1 cellular context compared by ENCODE assay signal in the genomic region with DNA sequence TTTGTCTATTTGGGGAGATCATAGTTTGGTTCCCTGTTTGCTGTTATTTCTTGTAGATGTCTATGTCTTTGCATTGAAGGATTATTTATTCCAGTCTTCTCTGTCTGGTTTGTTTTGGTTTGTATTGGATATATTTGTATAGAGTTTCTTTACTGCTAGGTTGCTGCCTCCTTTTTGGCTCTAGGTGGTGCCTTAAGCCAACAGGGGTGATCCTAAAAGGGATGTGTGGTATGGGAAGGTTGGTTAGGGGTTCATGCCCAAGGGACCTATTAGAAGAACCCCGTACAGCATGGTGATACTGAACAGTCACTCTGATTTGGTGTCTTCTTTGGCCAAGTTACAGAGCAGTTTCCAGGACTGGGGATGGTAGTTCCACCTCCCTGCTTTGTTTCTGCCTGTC.
TF ChIP-seq lines count a peak whose summit lies in the region.

No MANE protein-coding gene starts in this region.

TF ChIP-seq in WTC11, 78 proteins besides CTCF, POLR2A, EP300 and RAD21 (continued from another document):
- TF ChIP-seq, protein P1, sequence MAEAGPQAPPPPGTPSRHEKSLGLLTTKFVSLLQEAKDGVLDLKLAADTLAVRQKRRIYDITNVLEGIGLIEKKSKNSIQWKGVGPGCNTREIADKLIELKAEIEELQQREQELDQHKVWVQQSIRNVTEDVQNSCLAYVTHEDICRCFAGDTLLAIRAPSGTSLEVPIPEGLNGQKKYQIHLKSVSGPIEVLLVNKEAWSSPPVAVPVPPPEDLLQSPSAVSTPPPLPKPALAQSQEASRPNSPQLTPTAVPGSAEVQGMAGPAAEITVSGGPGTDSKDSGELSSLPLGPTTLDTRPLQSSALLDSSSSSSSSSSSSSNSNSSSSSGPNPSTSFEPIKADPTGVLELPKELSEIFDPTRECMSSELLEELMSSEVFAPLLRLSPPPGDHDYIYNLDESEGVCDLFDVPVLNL (CRISPR knock-in tag; IDR thresholded peaks at IDR 0.05; ENCODE audit: borderline replicate concordance, low read depth) = no peak
- TF ChIP-seq, protein P2, sequence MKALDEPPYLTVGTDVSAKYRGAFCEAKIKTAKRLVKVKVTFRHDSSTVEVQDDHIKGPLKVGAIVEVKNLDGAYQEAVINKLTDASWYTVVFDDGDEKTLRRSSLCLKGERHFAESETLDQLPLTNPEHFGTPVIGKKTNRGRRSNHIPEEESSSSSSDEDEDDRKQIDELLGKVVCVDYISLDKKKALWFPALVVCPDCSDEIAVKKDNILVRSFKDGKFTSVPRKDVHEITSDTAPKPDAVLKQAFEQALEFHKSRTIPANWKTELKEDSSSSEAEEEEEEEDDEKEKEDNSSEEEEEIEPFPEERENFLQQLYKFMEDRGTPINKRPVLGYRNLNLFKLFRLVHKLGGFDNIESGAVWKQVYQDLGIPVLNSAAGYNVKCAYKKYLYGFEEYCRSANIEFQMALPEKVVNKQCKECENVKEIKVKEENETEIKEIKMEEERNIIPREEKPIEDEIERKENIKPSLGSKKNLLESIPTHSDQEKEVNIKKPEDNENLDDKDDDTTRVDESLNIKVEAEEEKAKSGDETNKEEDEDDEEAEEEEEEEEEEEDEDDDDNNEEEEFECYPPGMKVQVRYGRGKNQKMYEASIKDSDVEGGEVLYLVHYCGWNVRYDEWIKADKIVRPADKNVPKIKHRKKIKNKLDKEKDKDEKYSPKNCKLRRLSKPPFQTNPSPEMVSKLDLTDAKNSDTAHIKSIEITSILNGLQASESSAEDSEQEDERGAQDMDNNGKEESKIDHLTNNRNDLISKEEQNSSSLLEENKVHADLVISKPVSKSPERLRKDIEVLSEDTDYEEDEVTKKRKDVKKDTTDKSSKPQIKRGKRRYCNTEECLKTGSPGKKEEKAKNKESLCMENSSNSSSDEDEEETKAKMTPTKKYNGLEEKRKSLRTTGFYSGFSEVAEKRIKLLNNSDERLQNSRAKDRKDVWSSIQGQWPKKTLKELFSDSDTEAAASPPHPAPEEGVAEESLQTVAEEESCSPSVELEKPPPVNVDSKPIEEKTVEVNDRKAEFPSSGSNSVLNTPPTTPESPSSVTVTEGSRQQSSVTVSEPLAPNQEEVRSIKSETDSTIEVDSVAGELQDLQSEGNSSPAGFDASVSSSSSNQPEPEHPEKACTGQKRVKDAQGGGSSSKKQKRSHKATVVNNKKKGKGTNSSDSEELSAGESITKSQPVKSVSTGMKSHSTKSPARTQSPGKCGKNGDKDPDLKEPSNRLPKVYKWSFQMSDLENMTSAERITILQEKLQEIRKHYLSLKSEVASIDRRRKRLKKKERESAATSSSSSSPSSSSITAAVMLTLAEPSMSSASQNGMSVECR (CRISPR knock-in tag; IDR thresholded peaks at IDR 0.05; ENCODE audit: borderline replicate concordance) = no peak
- TF ChIP-seq ELF4 (CRISPR knock-in tag; IDR thresholded peaks at IDR 0.05; ENCODE audit: low read depth) (no peak), ZBTB21 (CRISPR knock-in tag; IDR thresholded peaks at IDR 0.05; ENCODE audit: borderline replicate concordance) (no peak), NR1H2 (CRISPR knock-in tag; IDR thresholded peaks at IDR 0.05) (no peak), JAZF1 (CRISPR knock-in tag; IDR thresholded peaks at IDR 0.05) (no peak)
- TF ChIP-seq, protein P3, sequence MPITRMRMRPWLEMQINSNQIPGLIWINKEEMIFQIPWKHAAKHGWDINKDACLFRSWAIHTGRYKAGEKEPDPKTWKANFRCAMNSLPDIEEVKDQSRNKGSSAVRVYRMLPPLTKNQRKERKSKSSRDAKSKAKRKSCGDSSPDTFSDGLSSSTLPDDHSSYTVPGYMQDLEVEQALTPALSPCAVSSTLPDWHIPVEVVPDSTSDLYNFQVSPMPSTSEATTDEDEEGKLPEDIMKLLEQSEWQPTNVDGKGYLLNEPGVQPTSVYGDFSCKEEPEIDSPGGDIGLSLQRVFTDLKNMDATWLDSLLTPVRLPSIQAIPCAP (CRISPR knock-in tag; IDR thresholded peaks at IDR 0.05) = no peak
TF ChIP-seq in WTC11: peak in this region for 0.
